Comparison of ENCODE assay signal across 18 cellular contexts in genomic region chr18:34818069-34818468, GRCh38.
"Had no signal": no experiment of that assay in that cellular context is flagged by ENCODE, and none has a peak within 500 bp of the region (broad histone marks: within the 10 kb centered on the region; RNA-seq: fewer than 3 reads in every experiment).

No MANE protein-coding gene starts in this region.

- DNase-seq: activated CD4-positive, alpha-beta T cell treated with anti-CD3 and anti-CD28 coated beads for 1 hour; activated CD4-positive, alpha-beta T cell treated with anti-CD3 and anti-CD28 coated beads, Interleukin-2, amount 50 U/mL, for 4 hours; activated gamma-delta T cell treated with Interleukin-2 at 50 U/mL for 16 hours; adrenal gland; body of pancreas; central memory CD4-positive, alpha-beta T cell; gastrocnemius medialis; heart right ventricle; left cardiac atrium; mesendoderm; naive thymus-derived CD8-positive, alpha-beta T cell; stimulated activated CD4-positive, alpha-beta T cell treated with anti-CD3 and anti-CD28 coated beads, Interleukin-12 subunit alpha, Interleukin-12 subunit beta, amount 100 ng/mL, for 4 hours; stimulated activated CD4-positive, alpha-beta T cell treated with anti-CD3 and anti-CD28 coated beads, Interleukin-2, amount 100 ng/mL, for 24 hours; stimulated activated naive CD8-positive, alpha-beta T cell treated with anti-CD3 and anti-CD28 coated beads, Interleukin-15, Interleukin-2, amounts not matched to agents 100 U/mL and 50 U/mL, for 24 hours; SW 1271; T1000 had no signal

- ATAC-seq: activated naive CD4-positive, alpha-beta T cell treated with anti-CD3 and anti-CD28 coated beads, Interleukin-2, amount 50 U/mL, for 72 hours; body of pancreas; gastrocnemius medialis; left cardiac atrium; naive thymus-derived CD8-positive, alpha-beta T cell; stimulated activated naive CD8-positive, alpha-beta T cell treated with anti-CD3 and anti-CD28 coated beads, Interleukin-15, Interleukin-2, amounts not matched to agents 100 U/mL and 50 U/mL, for 24 hours had no signal

- FAIRE-seq: urothelium cell line had no signal
